32 cellular contexts compared by ENCODE assay signal in the genomic region with DNA sequence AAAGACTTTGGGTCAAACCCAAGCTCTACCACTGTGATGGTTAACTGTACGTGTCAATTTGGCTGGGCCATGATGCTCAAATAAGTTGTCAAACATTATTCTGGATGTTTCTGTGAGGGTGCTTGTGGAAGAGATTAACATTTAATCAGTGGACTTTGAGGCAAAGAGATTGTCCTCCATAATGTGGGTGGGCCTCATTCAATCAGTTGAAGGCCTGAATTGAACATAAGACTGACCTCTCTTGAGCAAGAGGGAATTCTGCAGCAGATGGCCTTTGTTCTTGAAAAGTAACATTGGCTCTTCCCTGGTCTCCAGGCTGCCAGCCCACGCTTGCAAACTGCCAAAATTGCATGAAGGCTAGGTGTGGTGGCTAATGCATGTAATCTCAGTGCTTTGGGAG.
"Had no signal": no experiment of that assay in that cellular context is flagged by ENCODE, and none has a peak within 500 bp of the region (broad histone marks: within the 10 kb centered on the region; RNA-seq: fewer than 3 reads in every experiment).

No MANE protein-coding gene starts in this region.

- H3K27me3 ChIP-seq: MG63 had no signal

- H3K36me3 ChIP-seq: MG63 had no signal

- H3K4me3 ChIP-seq: MG63 had no signal

- H3K9me3 ChIP-seq: MG63 had no signal

- DNase-seq: Karpas-422, Kasumi-1, MG63, MM.1S, MV-4-11, NCI-H1048, NCI-H1092, NCI-H1092 treated with DMSO at 0.1 percent for 48 hours, NCI-H1105, NCI-H1105 treated with DMSO at 0.1 percent for 48 hours, NCI-H1417 treated with DMSO at 0.1 percent for 48 hours, NCI-H1436 treated with DMSO at 0.1 percent for 48 hours, NCI-H1694, NCI-H1694 treated with DMSO at 0.1 percent for 48 hours, NCI-H187, NCI-H187 treated with DMSO at 0.1 percent for 48 hours, NCI-H1930, NCI-H2029, NCI-H2029 treated with DMSO at 0.1 percent for 48 hours, NCI-H2081, NCI-H2081 treated with DMSO at 0.1 percent for 48 hours, NCI-H2107, NCI-H2171, NCI-H2171 treated with DMSO at 0.1 percent for 48 hours, NCI-H2227 treated with DMSO at 0.1 percent for 48 hours, NCI-H226, NCI-H345, NCI-H446, NCI-H446 treated with DMSO at 0.1 percent for 48 hours, NCI-H510A, NCI-H510A treated with DMSO at 0.1 percent for 48 hours, NCI-H524 had no signal
